In the genomic region with DNA sequence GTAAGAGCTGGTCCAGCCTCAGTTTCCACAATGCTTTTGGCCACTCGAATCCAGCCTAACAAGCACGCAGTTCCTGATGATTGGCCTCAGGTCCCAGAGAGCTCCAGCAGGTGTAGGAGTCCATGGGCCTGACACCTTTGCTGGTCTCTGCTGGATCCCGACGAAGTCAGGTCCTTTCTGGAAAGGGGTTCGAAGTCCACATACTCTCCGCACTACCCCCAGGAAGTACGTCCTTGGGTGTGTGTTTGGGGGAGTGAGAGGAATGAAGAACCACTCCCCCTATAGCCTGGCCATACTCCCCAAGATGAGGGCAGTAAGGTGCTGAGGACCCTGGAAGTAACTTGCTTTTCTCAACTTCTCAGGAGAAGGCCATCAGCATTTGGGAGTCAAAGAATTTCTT, we compare ENCODE assay signal across 15 cellular contexts. TPM values are rescaled to one million over a fixed set of nuclear protein-coding genes. Genes with fewer than 3 reads are reported as not detected.
DNase-seq lines count a peak whose midpoint lies in the region; ATAC-seq and TF ChIP-seq lines count a peak whose summit lies in the region.
"Had no signal": no experiment of that assay in that cellular context is flagged by ENCODE, and none has a peak within 500 bp of the region (broad histone marks: within the 10 kb centered on the region; RNA-seq: fewer than 3 reads in every experiment).

No MANE protein-coding gene starts in this region.

- H3K79me2 ChIP-seq in MM.1S (ENCODE audit: low read length): peaks cover 11% of the 10 kb centered on the region

- POLR2A ChIA-PET in activated CD4-positive, alpha-beta T cell treated with anti-CD3 and anti-CD28 coated beads, Interleukin-2, amount 10 ng/mL, durations not matched to agents 7 days and 5 days (lab: Charles Lee): no interaction called here
- POLR2A ChIA-PET in activated CD4-positive, alpha-beta T cell treated with anti-CD3 and anti-CD28 coated beads for 36 hours (lab: Charles Lee): no interaction called here

- peak overlapping the region; percentile 92 for H3K27ac Mint-ChIP-seq in activated CD4-positive, alpha-beta T cell treated with anti-CD3 and anti-CD28 coated beads, Interleukin-2, amount 10 ng/mL, durations not matched to agents 7 days and 5 days
- no peak overlapping the region for H3K27ac Mint-ChIP-seq in activated CD4-positive, alpha-beta T cell treated with anti-CD3 and anti-CD28 coated beads for 36 hours
- no peak overlapping the region for H3K27ac Mint-ChIP-seq in chondrocyte (ENCODE audit: unreplicated experiment)
- H3K27ac Mint-ChIP-seq: GM23338 had no signal

- CTCF ChIA-PET in activated CD4-positive, alpha-beta T cell treated with anti-CD3 and anti-CD28 coated beads, Interleukin-2, amount 10 ng/mL, durations not matched to agents 7 days and 5 days (lab: Charles Lee): interaction anchor here (0.5 to 2.1 kb wide), 7 partner anchors 9 to 191 kb away, joined by 3 to 8 read pairs (median 3); no protein-coding TSS in a partner anchor
- CTCF ChIA-PET in activated CD4-positive, alpha-beta T cell treated with anti-CD3 and anti-CD28 coated beads for 36 hours (lab: Charles Lee): interaction anchor here (0.7 kb wide), 1 partner anchor 13 kb away, joined by 3 read pairs; no protein-coding TSS in a partner anchor

- H3K36me3 ChIP-seq in BLaER1 (no peaks in the 10 kb centered on the region; the same call in 1 of the 2 replicates), MM.1S (replicated peaks; ENCODE audit: insufficient read depth, low read length) (no peaks in the 10 kb centered on the region)
- H3K36me3 ChIP-seq: BE2C had no signal

- no peaks in the 10 kb centered on the region for H3K9me3 Mint-ChIP-seq in activated CD4-positive, alpha-beta T cell treated with anti-CD3 and anti-CD28 coated beads, Interleukin-2, amount 10 ng/mL, durations not matched to agents 7 days and 5 days
- no peaks in the 10 kb centered on the region for H3K9me3 Mint-ChIP-seq in activated CD4-positive, alpha-beta T cell treated with anti-CD3 and anti-CD28 coated beads for 36 hours (ENCODE audit: low read depth)
- H3K9me3 Mint-ChIP-seq in chondrocyte (ENCODE audit: low read depth): peaks cover under 1% of the 10 kb centered on the region
- H3K9me3 Mint-ChIP-seq: CD4-positive, alpha-beta T cell had no signal

- peaks cover 31% of the 10 kb centered on the region for H3K4me1 Mint-ChIP-seq in activated CD4-positive, alpha-beta T cell treated with anti-CD3 and anti-CD28 coated beads, Interleukin-2, amount 10 ng/mL, durations not matched to agents 7 days and 5 days
- peaks cover 22% of the 10 kb centered on the region for H3K4me1 Mint-ChIP-seq in activated CD4-positive, alpha-beta T cell treated with anti-CD3 and anti-CD28 coated beads for 36 hours
- H3K4me1 Mint-ChIP-seq in chondrocyte (ENCODE audit: low read depth): peaks cover 16% of the 10 kb centered on the region

- H4K20me1 ChIP-seq in BLaER1 (no peaks in the 10 kb centered on the region), MM.1S (ENCODE audit: insufficient read depth, low read length) (no peaks in the 10 kb centered on the region)

- TF ChIP-seq CTCF in MM.1S (IDR thresholded peaks at IDR 0.05; ENCODE audit: low read length): no peak
- no peak for TF ChIP-seq CTCF in chondrocyte (IDR thresholded peaks at IDR 0.05)

- H3K9me3 ChIP-seq in BLaER1 (no peaks in the 10 kb centered on the region), MM.1S (replicated peaks; ENCODE audit: insufficient read depth, low read length) (no peaks in the 10 kb centered on the region)
- H3K9me3 ChIP-seq: BE2C had no signal

- ATAC-seq in activated CD4-positive, alpha-beta T cell treated with anti-CD3 and anti-CD28 coated beads for 36 hours: no peak
- ATAC-seq: GM23338, HCT116, SK-N-SH treated with all-trans-retinoic acid at 6 μM for 48 hours had no signal

- H3K9ac ChIP-seq in BLaER1 (no peak overlapping the region), MM.1S (ENCODE audit: low read length) (no peak overlapping the region)

- H3K36me3 Mint-ChIP-seq in activated CD4-positive, alpha-beta T cell treated with anti-CD3 and anti-CD28 coated beads, Interleukin-2, amount 10 ng/mL, durations not matched to agents 7 days and 5 days (ENCODE audit: low read depth): peaks cover 4% of the 10 kb centered on the region
- peaks cover 2% of the 10 kb centered on the region for H3K36me3 Mint-ChIP-seq in activated CD4-positive, alpha-beta T cell treated with anti-CD3 and anti-CD28 coated beads for 36 hours (ENCODE audit: low read depth)
- H3K36me3 Mint-ChIP-seq in chondrocyte (ENCODE audit: low read depth): no peaks in the 10 kb centered on the region

- H3K4me1 ChIP-seq in BLaER1 (peaks cover 37% of the 10 kb centered on the region), MM.1S (ENCODE audit: low read length) (peaks cover 21% of the 10 kb centered on the region)
- H3K4me1 ChIP-seq: BE2C had no signal

- no peaks in the 10 kb centered on the region for H3K9me2 ChIP-seq in MM.1S (replicated peaks; ENCODE audit: insufficient read depth, low read length)

- no peak overlapping the region for H3K4me3 ChIP-seq in BLaER1
- no peak overlapping the region for H3K4me3 ChIP-seq in MM.1S (ENCODE audit: low read length)
- H3K4me3 ChIP-seq: GM23338 had no signal

- H3F3A ChIP-seq in MM.1S (ENCODE audit: insufficient read depth, low read length): peaks cover 31% of the 10 kb centered on the region

- no peak for DNase-seq in activated CD4-positive, alpha-beta T cell treated with anti-CD3 and anti-CD28 coated beads, Interleukin-2, amount 10 ng/mL, durations not matched to agents 7 days and 5 days
- no peak for DNase-seq in activated CD4-positive, alpha-beta T cell treated with anti-CD3 and anti-CD28 coated beads for 36 hours
- no peak for DNase-seq in MM.1S
- peak; percentile 33 for DNase-seq in chondrocyte (ENCODE audit: low spot score)
- DNase-seq in SKM-1 (lab: John Stamatoyannopoulos, UW; ENCODE audit: unreplicated experiment): no peak
- no peak for DNase-seq in NCI-H510A (lab: John Stamatoyannopoulos, UW)
- DNase-seq: DMS153, NCI-H1436 treated with DMSO at 0.1 percent for 48 hours, NCI-H2029 had no signal

- no peak overlapping the region for H3K4me3 Mint-ChIP-seq in activated CD4-positive, alpha-beta T cell treated with anti-CD3 and anti-CD28 coated beads, Interleukin-2, amount 10 ng/mL, durations not matched to agents 7 days and 5 days
- H3K4me3 Mint-ChIP-seq in activated CD4-positive, alpha-beta T cell treated with anti-CD3 and anti-CD28 coated beads for 36 hours: no peak overlapping the region
- H3K4me3 Mint-ChIP-seq in chondrocyte (ENCODE audit: unreplicated experiment): no peak overlapping the region
- H3K4me3 Mint-ChIP-seq: GM23338 had no signal

- H3K27me3 ChIP-seq in BLaER1 (peaks cover 11% of the 10 kb centered on the region), MM.1S (replicated peaks; ENCODE audit: insufficient read depth, low read length) (no peaks in the 10 kb centered on the region)
- H3K27me3 ChIP-seq: BE2C had no signal

- peak overlapping the region; percentile 49; the same call in 1 of the 2 replicates for H2AFZ ChIP-seq in MM.1S (ENCODE audit: low read length)
- H2AFZ ChIP-seq: GM23338 had no signal

- H3K4me2 ChIP-seq in BLaER1: peak overlapping the region; percentile 95; the same call in 1 of the 2 replicates
- peak overlapping the region; percentile 98; the same call in 1 of the 2 replicates for H3K4me2 ChIP-seq in MM.1S (ENCODE audit: low read depth, low read length)
- H3K4me2 ChIP-seq: GM23338 had no signal

- H3K27ac ChIP-seq in BLaER1 (no peak overlapping the region), MM.1S (ENCODE audit: low read length) (no peak overlapping the region)

- intact Hi-C loops in activated CD4-positive, alpha-beta T cell treated with anti-CD3 and anti-CD28 coated beads for 36 hours (cut with DNase I, micrococcal nuclease): loop anchor here in 1 of 2 experiments (10.0 kb wide), 1 partner anchor 161 kb away; no protein-coding TSS in a partner anchor

- H3K27me3 Mint-ChIP-seq in activated CD4-positive, alpha-beta T cell treated with anti-CD3 and anti-CD28 coated beads, Interleukin-2, amount 10 ng/mL, durations not matched to agents 7 days and 5 days: no peaks in the 10 kb centered on the region
- H3K27me3 Mint-ChIP-seq in activated CD4-positive, alpha-beta T cell treated with anti-CD3 and anti-CD28 coated beads for 36 hours: no peaks in the 10 kb centered on the region
- H3K27me3 Mint-ChIP-seq in chondrocyte (ENCODE audit: low read depth): no peaks in the 10 kb centered on the region
- H3K27me3 Mint-ChIP-seq: CD4-positive, alpha-beta T cell had no signal

RNA-seq across cellular contexts. Expression of gene NT5M, which starts 3.0 kb away (rescaled TPM):
- 1 to 10 TPM; 5.5 to 7.6 TPM for total RNA-seq in activated CD4-positive, alpha-beta T cell treated with anti-CD3 and anti-CD28 coated beads, Interleukin-2, amount 10 ng/mL, durations not matched to agents 7 days and 5 days
- total RNA-seq in activated CD4-positive, alpha-beta T cell treated with anti-CD3 and anti-CD28 coated beads for 36 hours: 1 to 10 TPM; 4.3 to 5.4 TPM
- total RNA-seq in chondrocyte: 3.5 to 4.0 TPM (median 4.0 TPM) in 3 replicates

RNA-seq across cellular contexts. Expression of gene COPS3, which starts 25.1 kb away (rescaled TPM):
- 100 to 1,000 TPM; 100 TPM for total RNA-seq in activated CD4-positive, alpha-beta T cell treated with anti-CD3 and anti-CD28 coated beads, Interleukin-2, amount 10 ng/mL, durations not matched to agents 7 days and 5 days
- 10 to 100 TPM; 79.6 to 83.1 TPM for total RNA-seq in activated CD4-positive, alpha-beta T cell treated with anti-CD3 and anti-CD28 coated beads for 36 hours
- 50.9 to 69.0 TPM (median 55.8 TPM) in 3 replicates for total RNA-seq in chondrocyte
